ENCODE assay signal across 10 cellular contexts in the genomic region with DNA sequence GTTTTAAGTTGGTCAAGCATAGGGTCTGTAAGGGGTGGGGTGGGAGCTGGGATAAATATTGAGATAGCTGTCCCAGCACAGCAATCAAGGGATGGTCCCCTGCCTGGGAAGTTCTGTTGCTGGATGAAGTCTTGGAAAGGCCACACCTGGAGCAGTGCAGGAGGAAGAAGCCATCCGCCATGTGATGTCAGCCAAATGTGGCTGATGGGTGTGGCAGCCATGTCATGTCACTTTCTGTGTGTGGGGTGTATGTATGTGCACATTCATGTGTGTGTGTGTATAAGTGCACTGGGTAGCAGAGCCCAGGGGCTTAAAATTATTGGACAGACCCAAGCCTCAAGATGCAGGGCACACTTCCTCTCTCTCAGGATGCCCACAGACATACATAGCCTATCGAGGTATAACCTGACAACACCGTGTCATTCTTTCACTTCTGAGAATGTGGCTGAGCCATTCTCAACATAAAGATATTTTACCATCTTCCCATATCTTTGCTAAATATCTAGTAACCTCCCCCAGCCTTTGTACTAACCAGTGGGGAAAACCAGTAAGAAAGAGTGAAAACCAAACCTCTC. TPM values are rescaled to one million over a fixed set of nuclear protein-coding genes. Genes with fewer than 3 reads are reported as not detected.
DNase-seq lines count a peak whose midpoint lies in the region; ATAC-seq, FAIRE-seq and TF ChIP-seq lines count a peak whose summit lies in the region.
"Had no signal": no experiment of that assay in that cellular context is flagged by ENCODE, and none has a peak within 500 bp of the region (broad histone marks: within the 10 kb centered on the region; RNA-seq: fewer than 3 reads in every experiment).

No MANE protein-coding gene starts in this region.

- DNase-seq in activated naive CD4-positive, alpha-beta T cell treated with anti-CD3 and anti-CD28 coated beads, Interleukin-2, amount 10 ng/mL, durations not matched to agents 7 days and 5 days, result peak; percentile 27
- DNase-seq in activated naive CD4-positive, alpha-beta T cell (lab: John Stamatoyannopoulos, UW), result no peak
- DNase-seq in activated CD8-positive, alpha-beta T cell treated with anti-CD3 and anti-CD28 coated beads for 36 hours, result no peak
- DNase-seq in small intestine, result no peak
- DNase-seq in amniotic stem cell (lab: John Stamatoyannopoulos, UW), result no peak
- DNase-seq: BE2C had no signal

- WGBS in small intestine, 3 donors, result 75 to 92% (median 80%) methylated on average over 3 of the region's 3 CpGs

- peak overlapping the region in 1 of 2 donors; percentile 67 for H3K27ac ChIP-seq in small intestine (ENCODE audit: low read depth in 1 of 2, low read length in 1 of 2)

- CTCF ChIA-PET in activated naive CD4-positive, alpha-beta T cell treated with anti-CD3 and anti-CD28 coated beads, Interleukin-2, amount 10 ng/mL, durations not matched to agents 7 days and 5 days (lab: Charles Lee), result interaction anchor here (0.7 to 4.0 kb wide), 5 partner anchors 9 to 83 kb away, joined by 3 to 47 read pairs (median 4); no protein-coding TSS in a partner anchor
- CTCF ChIA-PET in activated CD8-positive, alpha-beta T cell treated with anti-CD3 and anti-CD28 coated beads for 36 hours (lab: Charles Lee), result interaction anchor here (1.1 to 5.6 kb wide), 6 partner anchors 14 to 83 kb away, joined by 3 to 62 read pairs (median 3); no protein-coding TSS in a partner anchor

- H3K9me3 Mint-ChIP-seq in activated naive CD4-positive, alpha-beta T cell treated with anti-CD3 and anti-CD28 coated beads, Interleukin-2, amount 10 ng/mL, durations not matched to agents 7 days and 5 days, result no peaks in the 10 kb centered on the region
- no peaks in the 10 kb centered on the region for H3K9me3 Mint-ChIP-seq in activated CD8-positive, alpha-beta T cell treated with anti-CD3 and anti-CD28 coated beads for 36 hours
- no peaks in the 10 kb centered on the region for H3K9me3 Mint-ChIP-seq in stimulated activated naive CD8-positive, alpha-beta T cell treated with anti-CD3 and anti-CD28 coated beads, Interleukin-15, Interleukin-2, amounts not matched to agents 100 ng/mL and 50 ng/mL, for 24 hours
- H3K9me3 Mint-ChIP-seq: nephron had no signal

- no peaks in the 10 kb centered on the region for H3K27me3 Mint-ChIP-seq in activated naive CD4-positive, alpha-beta T cell treated with anti-CD3 and anti-CD28 coated beads, Interleukin-2, amount 10 ng/mL, durations not matched to agents 7 days and 5 days
- H3K27me3 Mint-ChIP-seq in activated CD8-positive, alpha-beta T cell treated with anti-CD3 and anti-CD28 coated beads for 36 hours, result no peaks in the 10 kb centered on the region
- H3K27me3 Mint-ChIP-seq in stimulated activated naive CD8-positive, alpha-beta T cell treated with anti-CD3 and anti-CD28 coated beads, Interleukin-15, Interleukin-2, amounts not matched to agents 100 ng/mL and 50 ng/mL, for 24 hours, result no peaks in the 10 kb centered on the region

- no peak for TF ChIP-seq CTCF in activated CD8-positive, alpha-beta T cell treated with anti-CD3 and anti-CD28 coated beads for 36 hours (IDR thresholded peaks at IDR 0.05)

- H3K36me3 ChIP-seq in small intestine (ENCODE audit: control insufficient read depth in 2 of 2, insufficient read depth in 2 of 2, low read length in 2 of 2), result peaks cover 11 to 31% of the 10 kb centered on the region in 2 donors
- H3K36me3 ChIP-seq: BE2C had no signal

- POLR2A ChIA-PET in activated CD8-positive, alpha-beta T cell treated with anti-CD3 and anti-CD28 coated beads for 36 hours (lab: Charles Lee), result interaction anchor here (0.6 to 3.3 kb wide), 2 partner anchors 19 to 82 kb away, joined by 3 to 26 read pairs; no protein-coding TSS in a partner anchor

- H3K9me3 ChIP-seq in small intestine (ENCODE audit: control insufficient read depth, low read depth), result no peaks in the 10 kb centered on the region
- H3K9me3 ChIP-seq: BE2C had no signal

- no peaks in the 10 kb centered on the region for H3K27me3 ChIP-seq in small intestine (ENCODE audit: control insufficient read depth in 2 of 2, insufficient read depth in 2 of 2, low read length in 2 of 2)

- H3K4me3 Mint-ChIP-seq in activated naive CD4-positive, alpha-beta T cell treated with anti-CD3 and anti-CD28 coated beads, Interleukin-2, amount 10 ng/mL, durations not matched to agents 7 days and 5 days, result peak overlapping the region; percentile 45
- H3K4me3 Mint-ChIP-seq in activated CD8-positive, alpha-beta T cell treated with anti-CD3 and anti-CD28 coated beads for 36 hours, result peak overlapping the region; percentile 55
- peak overlapping the region; percentile 72 for H3K4me3 Mint-ChIP-seq in stimulated activated naive CD8-positive, alpha-beta T cell treated with anti-CD3 and anti-CD28 coated beads, Interleukin-15, Interleukin-2, amounts not matched to agents 100 ng/mL and 50 ng/mL, for 24 hours
- H3K4me3 Mint-ChIP-seq: nephron had no signal

- H3K4me3 ChIP-seq in small intestine (ENCODE audit: low read depth in 1 of 2, low read length in 2 of 2), result no peak overlapping the region

- peaks cover 93% of the 10 kb centered on the region for H3K36me3 Mint-ChIP-seq in activated naive CD4-positive, alpha-beta T cell treated with anti-CD3 and anti-CD28 coated beads, Interleukin-2, amount 10 ng/mL, durations not matched to agents 7 days and 5 days
- H3K36me3 Mint-ChIP-seq in activated CD8-positive, alpha-beta T cell treated with anti-CD3 and anti-CD28 coated beads for 36 hours (ENCODE audit: low read depth), result peaks cover 76% of the 10 kb centered on the region
- H3K36me3 Mint-ChIP-seq in stimulated activated naive CD8-positive, alpha-beta T cell treated with anti-CD3 and anti-CD28 coated beads, Interleukin-15, Interleukin-2, amounts not matched to agents 100 ng/mL and 50 ng/mL, for 24 hours (ENCODE audit: low read depth), result peaks cover 93% of the 10 kb centered on the region

- H3K4me1 ChIP-seq in small intestine (ENCODE audit: control insufficient read depth in 2 of 2, insufficient read depth in 1 of 2, low read depth in 1 of 2, low read length in 1 of 2), result peaks cover 6 to 15% of the 10 kb centered on the region in 2 donors
- H3K4me1 ChIP-seq: BE2C had no signal

- intact Hi-C loops in activated CD8-positive, alpha-beta T cell treated with anti-CD3 and anti-CD28 coated beads for 36 hours (cut with micrococcal nuclease), result loop anchor here (1.0 kb wide), 1 partner anchor 80 kb away; no protein-coding TSS in a partner anchor

- peaks cover 86% of the 10 kb centered on the region for H3K4me1 Mint-ChIP-seq in activated naive CD4-positive, alpha-beta T cell treated with anti-CD3 and anti-CD28 coated beads, Interleukin-2, amount 10 ng/mL, durations not matched to agents 7 days and 5 days
- peaks cover 55% of the 10 kb centered on the region for H3K4me1 Mint-ChIP-seq in activated CD8-positive, alpha-beta T cell treated with anti-CD3 and anti-CD28 coated beads for 36 hours (ENCODE audit: low read depth)
- peaks cover 82% of the 10 kb centered on the region for H3K4me1 Mint-ChIP-seq in stimulated activated naive CD8-positive, alpha-beta T cell treated with anti-CD3 and anti-CD28 coated beads, Interleukin-15, Interleukin-2, amounts not matched to agents 100 ng/mL and 50 ng/mL, for 24 hours (ENCODE audit: low read depth)

- FAIRE-seq in small intestine (lab: Jason Lieb, UNC), result no peak

- peak overlapping the region; percentile 89 for H3K27ac Mint-ChIP-seq in activated naive CD4-positive, alpha-beta T cell treated with anti-CD3 and anti-CD28 coated beads, Interleukin-2, amount 10 ng/mL, durations not matched to agents 7 days and 5 days
- H3K27ac Mint-ChIP-seq in activated CD8-positive, alpha-beta T cell treated with anti-CD3 and anti-CD28 coated beads for 36 hours, result peak overlapping the region; percentile 87
- peak overlapping the region; percentile 96 for H3K27ac Mint-ChIP-seq in stimulated activated naive CD8-positive, alpha-beta T cell treated with anti-CD3 and anti-CD28 coated beads, Interleukin-15, Interleukin-2, amounts not matched to agents 100 ng/mL and 50 ng/mL, for 24 hours
- H3K27ac Mint-ChIP-seq: nephron had no signal

- ATAC-seq in HG02885 (IDR thresholded peaks at IDR 0.05; ENCODE audit: poor library complexity, unreplicated experiment) (peak; percentile 42), HG03025 (IDR thresholded peaks at IDR 0.05; ENCODE audit: low FRiP score, unreplicated experiment) (no peak)
- ATAC-seq in activated CD8-positive, alpha-beta T cell treated with anti-CD3 and anti-CD28 coated beads for 36 hours, result peak; percentile 72

RNA-seq across cellular contexts. Expression of a gene that starts 11.4 kb away (rescaled TPM):
- 10 to 100 TPM; 21.5 to 23.6 TPM for total RNA-seq in activated CD8-positive, alpha-beta T cell treated with anti-CD3 and anti-CD28 coated beads for 36 hours
- polyA plus RNA-seq in small intestine, result 10 to 100 TPM; 31.1 to 50.8 (median 37.8) TPM
